ENCODE assay signal across 1 cellular context in genomic region chr17:10737168-10737622, GRCh38.
TF ChIP-seq lines count a peak whose summit lies in the region.

No MANE protein-coding gene starts in this region.

TF ChIP-seq in A549, 52 proteins besides CTCF, POLR2A, EP300 and RAD21 (continued from another document):
- TF ChIP-seq ZNF302 (CRISPR knock-in tag; IDR thresholded peaks at IDR 0.05) = no peak
- TF ChIP-seq POLR2AphosphoS2 (conservative IDR thresholded peaks at IDR 0.05; ENCODE audit: low read length) = no peak
- no peak for TF ChIP-seq RFX5 (IDR thresholded peaks at IDR 0.05)
- TF ChIP-seq RARB (CRISPR knock-in tag; IDR thresholded peaks at IDR 0.05) = no peak
